10 cellular contexts compared by ENCODE assay signal in the genomic region with DNA sequence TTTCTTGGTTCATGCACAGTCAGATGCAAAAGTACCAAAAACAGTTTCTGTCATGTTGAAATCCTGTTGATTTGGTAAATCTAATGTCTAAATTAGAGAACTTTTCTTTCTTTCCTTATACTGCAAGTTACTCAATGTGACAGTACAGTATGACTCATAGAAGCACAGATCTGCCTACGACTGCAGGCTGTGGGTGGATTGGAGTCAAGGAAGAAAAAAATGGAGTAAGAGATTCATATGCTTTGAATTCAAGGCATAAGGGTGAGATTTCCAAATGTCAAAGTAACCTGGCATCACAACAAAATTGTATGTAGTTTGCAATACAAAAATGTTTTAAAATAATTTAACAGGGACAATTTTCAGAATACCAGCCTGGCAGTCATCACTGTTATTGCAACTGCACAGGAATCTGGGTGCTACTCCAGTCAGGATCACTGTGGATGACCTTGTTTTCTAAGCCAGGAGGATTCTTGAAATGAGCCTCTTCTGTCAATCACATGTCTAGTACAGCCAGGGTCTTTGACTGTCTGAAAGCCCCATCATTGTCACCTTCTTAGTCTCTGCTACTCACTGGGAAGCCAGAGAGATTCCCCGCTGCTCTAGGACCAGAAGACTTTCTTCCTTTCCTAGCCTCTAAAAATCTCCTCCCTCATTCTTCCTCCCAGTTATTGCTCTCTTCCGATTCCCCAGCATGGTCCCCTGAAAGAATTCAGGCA.
DNase-seq lines count a peak whose midpoint lies in the region; ATAC-seq, FAIRE-seq and TF ChIP-seq lines count a peak whose summit lies in the region.
"Had no signal": no experiment of that assay in that cellular context is flagged by ENCODE, and none has a peak within 500 bp of the region (broad histone marks: within the 10 kb centered on the region; RNA-seq: fewer than 3 reads in every experiment).

No MANE protein-coding gene starts in this region.

- no peaks in the 10 kb centered on the region for H3K79me2 ChIP-seq in osteoblast (ENCODE audit: insufficient read depth, low read length)

- CTCF ChIA-PET in Panc1 (lab: Charles Lee): interaction anchor here (1.3 kb wide), 1 partner anchor 294 kb away, joined by 7 read pairs; no protein-coding TSS in a partner anchor

- H3K4me3 ChIP-seq in Panc1 (ENCODE audit: low read depth in 2 of 2, low read length in 2 of 2): peak overlapping the region in 1 of 2 experiments; percentile 35; a peak in 2 of 4 replicates
- no peak overlapping the region for H3K4me3 ChIP-seq in osteoblast (ENCODE audit: insufficient read depth, low read length)

- no TSS peak for BruUV-seq in Panc1 (replicated peaks; lab: Mats Ljungman, UMichigan)

- POLR2A ChIA-PET in Panc1 (lab: Charles Lee): no interaction called here

- H2AFZ ChIP-seq in osteoblast (ENCODE audit: low read length): peak overlapping the region; percentile 2

- in situ Hi-C loops in Panc1 (cut with HindIII; ENCODE audit: low pct_unique_long_range_greater_than_20kb, low sequenced_read_pairs): no loop called here

- H4K20me1 ChIP-seq in osteoblast (ENCODE audit: insufficient read depth, low read length): no peaks in the 10 kb centered on the region

- H3K27me3 ChIP-seq in Panc1 (ENCODE audit: control insufficient read depth, insufficient read depth, low read length) (no peaks in the 10 kb centered on the region), osteoblast (ENCODE audit: insufficient read depth, low read length) (no peaks in the 10 kb centered on the region)

- peak overlapping the region; percentile 52 for H3K4me2 ChIP-seq in osteoblast (ENCODE audit: insufficient read depth, low read length)

- ATAC-seq in Panc1: peak; percentile 69
- ATAC-seq in GM21576 (IDR thresholded peaks at IDR 0.05; ENCODE audit: unreplicated experiment): no peak

- TF ChIP-seq CTCF in D721Med (IDR thresholded peaks at IDR 0.05; ENCODE audit: insufficient read depth, missing control alignments) (no peak), Panc1 (IDR thresholded peaks at IDR 0.05) (no peak), osteoblast (IDR thresholded peaks at IDR 0.05; ENCODE audit: extremely low read depth, low read depth, low read length) (no peak)

- H3K9me3 ChIP-seq in Panc1 (ENCODE audit: control insufficient read depth, insufficient read depth, low read depth, low read length) (0 out of 2 replicates have a peak, but pooled peaks cover 3% of the 10 kb centered on the region), osteoblast (ENCODE audit: low read depth, low read length) (no peaks in the 10 kb centered on the region)

- FAIRE-seq in D721Med (lab: Jason Lieb, UNC): peak; percentile 51

- intact Hi-C loops in Panc1 (cut with micrococcal nuclease; ENCODE audit: unreplicated experiment): no loop called here

- H3K27ac ChIP-seq in Panc1 (ENCODE audit: low read length): peak overlapping the region; percentile 93
- peak overlapping the region; percentile 97 for H3K27ac ChIP-seq in osteoblast (ENCODE audit: low read depth, low read length)

- H3K36me3 ChIP-seq in Panc1 (ENCODE audit: control insufficient read depth, insufficient read depth, low read length) (no peaks in the 10 kb centered on the region), osteoblast (ENCODE audit: insufficient read depth, low read length) (no peaks in the 10 kb centered on the region)

- no peak for DNase-seq in D721Med (ENCODE audit: insufficient read length, low spot score)
- DNase-seq in Panc1 (ENCODE audit: low read depth, low spot score): peak; percentile 78
- peak; percentile 96 for DNase-seq in fibroblast of gingiva (ENCODE audit: low read depth)
- DNase-seq in osteoblast (ENCODE audit: insufficient read length, low spot score, missing footprints): peak; percentile 32
- DNase-seq in C1 segment of cervical spinal cord (lab: John Stamatoyannopoulos, UW): no peak
- no peak for DNase-seq in globus pallidus (ENCODE audit: low spot score)
- no peak for DNase-seq in 8988T
- DNase-seq: central memory CD4-positive, alpha-beta T cell; NCI-H1105 treated with DMSO at 0.1 percent for 48 hours had no signal

- H3K4me1 ChIP-seq in Panc1 (ENCODE audit: control insufficient read depth, insufficient read depth, low read length) (peaks cover 32% of the 10 kb centered on the region), osteoblast (ENCODE audit: insufficient read depth, low read length) (peaks cover 55% of the 10 kb centered on the region)

Comparison
In these comparisons a context has a peak if more than half of its experiments do, and no peak if none do; other contexts are left out.
1. DNase-seq: peak in Panc1 (single experiment), fibroblast of gingiva (single experiment) and osteoblast (single experiment); none in D721Med (single experiment), C1 segment of cervical spinal cord (0 of 14), globus pallidus (single experiment) and 8988T (single experiment).